20 cellular contexts compared by ENCODE assay signal in the genomic region with DNA sequence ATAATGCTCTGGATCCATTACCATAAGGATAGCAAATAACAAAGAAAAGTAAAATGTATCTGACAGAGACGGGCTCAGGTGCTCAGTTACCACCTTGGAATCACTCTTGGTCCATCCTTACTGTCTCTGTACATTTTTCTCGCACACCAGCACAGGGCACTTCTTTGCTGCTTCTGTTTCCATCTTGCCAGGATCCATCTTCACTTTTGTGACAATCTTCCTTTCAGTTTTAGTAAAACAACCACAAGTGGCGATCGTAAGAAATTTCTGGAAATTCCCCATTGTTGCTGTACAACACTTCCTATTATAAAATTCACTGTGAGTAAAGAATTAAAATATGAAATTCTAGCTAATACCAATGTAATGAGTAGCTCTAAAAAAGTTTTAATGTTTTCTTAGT.
DNase-seq lines count a peak whose midpoint lies in the region; ATAC-seq and TF ChIP-seq lines count a peak whose summit lies in the region.
"Had no signal": no experiment of that assay in that cellular context is flagged by ENCODE, and none has a peak within 500 bp of the region (broad histone marks: within the 10 kb centered on the region; RNA-seq: fewer than 3 reads in every experiment).

No MANE protein-coding gene starts in this region.

- intact Hi-C loops in activated CD8-positive, alpha-beta T cell treated with anti-CD3 and anti-CD28 coated beads for 36 hours (cut with micrococcal nuclease), result no loop called here

- H2AFZ ChIP-seq in smooth muscle cell (ENCODE audit: low read depth), result no peak overlapping the region

- no peaks in the 10 kb centered on the region for H3K79me2 ChIP-seq in smooth muscle cell (ENCODE audit: low read depth)

- H3K9me3 ChIP-seq in smooth muscle cell (replicated peaks; ENCODE audit: low read depth), result no peaks in the 10 kb centered on the region
- H3K9me3 ChIP-seq: heart left ventricle, spleen, thyroid gland had no signal

- H3K4me1 ChIP-seq in smooth muscle cell (ENCODE audit: low read depth), result no peaks in the 10 kb centered on the region
- H3K4me1 ChIP-seq: heart left ventricle, spleen, thyroid gland had no signal

- H3K9ac ChIP-seq in smooth muscle cell (ENCODE audit: low read depth), result no peak overlapping the region

- H3K36me3 Mint-ChIP-seq in activated CD8-positive, alpha-beta T cell treated with anti-CD3 and anti-CD28 coated beads for 36 hours (ENCODE audit: low read depth), result no peaks in the 10 kb centered on the region

- CTCF ChIA-PET in activated CD8-positive, alpha-beta T cell treated with anti-CD3 and anti-CD28 coated beads for 36 hours (lab: Charles Lee), result no interaction called here

- H4K20me1 ChIP-seq in smooth muscle cell (ENCODE audit: low read depth), result no peaks in the 10 kb centered on the region

- no peaks in the 10 kb centered on the region for H3K9me3 Mint-ChIP-seq in activated CD8-positive, alpha-beta T cell treated with anti-CD3 and anti-CD28 coated beads for 36 hours
- H3K9me3 Mint-ChIP-seq: stimulated activated naive CD8-positive, alpha-beta T cell treated with anti-CD3 and anti-CD28 coated beads, Interleukin-15, Interleukin-2, amounts not matched to agents 100 ng/mL and 50 ng/mL, for 24 hours; T-helper 2 cell treated with Interferon-gamma antibody and Interleukin-4, amounts not matched to agents 5 μg/mL and 100 μg/mL, for 36 hours had no signal

- no peaks in the 10 kb centered on the region for H3K27me3 ChIP-seq in smooth muscle cell (ENCODE audit: low read depth)
- H3K27me3 ChIP-seq: heart left ventricle, spleen, thyroid gland had no signal

- DNase-seq in stimulated activated CD4-positive, alpha-beta T cell treated with anti-CD3 and anti-CD28 coated beads, Interleukin-4, amount 100 ng/mL, for 4 hours, result no peak
- no peak for DNase-seq in activated CD8-positive, alpha-beta T cell treated with anti-CD3 and anti-CD28 coated beads for 36 hours
- DNase-seq in NK-92 treated with Interleukin-12 subunit alpha and Interleukin-12 subunit beta, amount 100 ng/mL, for 24 hours (lab: John Stamatoyannopoulos, UW), result no peak
- no peak for DNase-seq in smooth muscle cell (lab: John Stamatoyannopoulos, UW; ENCODE audit: unreplicated experiment)
- DNase-seq: activated effector memory CD4-positive, alpha-beta T cell treated with Interleukin-2 at 50 U/mL for 16 hours; C1 segment of cervical spinal cord; Calu3; heart left ventricle; mesendoderm; NCI-H1436 treated with DMSO at 0.1 percent for 48 hours; NCI-H510A treated with DMSO at 0.1 percent for 48 hours; spleen; thyroid gland had no signal

- peak; percentile 58 for ATAC-seq in GM18511 (IDR thresholded peaks at IDR 0.05; ENCODE audit: unreplicated experiment)
- ATAC-seq in GM19463 (IDR thresholded peaks at IDR 0.05; ENCODE audit: unreplicated experiment), result peak; percentile 60
- peak; percentile 45 for ATAC-seq in HG02678 (IDR thresholded peaks at IDR 0.05; ENCODE audit: unreplicated experiment)
- peak; percentile 55 for ATAC-seq in HG03457 (IDR thresholded peaks at IDR 0.05; ENCODE audit: unreplicated experiment)
- ATAC-seq in activated CD8-positive, alpha-beta T cell treated with anti-CD3 and anti-CD28 coated beads for 36 hours, result no peak
- ATAC-seq: heart left ventricle, left lobe of liver had no signal

- H3F3A ChIP-seq in smooth muscle cell (ENCODE audit: low read depth), result no peaks in the 10 kb centered on the region

- no peaks in the 10 kb centered on the region for H3K27me3 Mint-ChIP-seq in activated CD8-positive, alpha-beta T cell treated with anti-CD3 and anti-CD28 coated beads for 36 hours
- H3K27me3 Mint-ChIP-seq: stimulated activated naive CD8-positive, alpha-beta T cell treated with anti-CD3 and anti-CD28 coated beads, Interleukin-15, Interleukin-2, amounts not matched to agents 100 ng/mL and 50 ng/mL, for 24 hours had no signal

- H3K27ac ChIP-seq in smooth muscle cell (ENCODE audit: low read depth), result no peak overlapping the region
- H3K27ac ChIP-seq: heart left ventricle, spleen, thyroid gland had no signal

- H3K27ac Mint-ChIP-seq in activated CD8-positive, alpha-beta T cell treated with anti-CD3 and anti-CD28 coated beads for 36 hours, result no peak overlapping the region
- H3K27ac Mint-ChIP-seq: stimulated activated naive CD8-positive, alpha-beta T cell treated with anti-CD3 and anti-CD28 coated beads, Interleukin-15, Interleukin-2, amounts not matched to agents 100 ng/mL and 50 ng/mL, for 24 hours; T-helper 2 cell treated with Interferon-gamma antibody and Interleukin-4, amounts not matched to agents 5 μg/mL and 100 μg/mL, for 36 hours had no signal

- TF ChIP-seq CTCF in activated CD8-positive, alpha-beta T cell treated with anti-CD3 and anti-CD28 coated beads for 36 hours (IDR thresholded peaks at IDR 0.05), result no peak
- TF ChIP-seq CTCF in smooth muscle cell (IDR thresholded peaks at IDR 0.05; ENCODE audit: borderline replicate concordance, insufficient read depth, poor library complexity, severe bottlenecking), result no peak

- H3K4me3 Mint-ChIP-seq in activated CD8-positive, alpha-beta T cell treated with anti-CD3 and anti-CD28 coated beads for 36 hours, result no peak overlapping the region
- H3K4me3 Mint-ChIP-seq: stimulated activated naive CD8-positive, alpha-beta T cell treated with anti-CD3 and anti-CD28 coated beads, Interleukin-15, Interleukin-2, amounts not matched to agents 100 ng/mL and 50 ng/mL, for 24 hours; T-helper 2 cell treated with Interferon-gamma antibody and Interleukin-4, amounts not matched to agents 5 μg/mL and 100 μg/mL, for 36 hours had no signal

- no peak overlapping the region for H3K4me3 ChIP-seq in smooth muscle cell
- H3K4me3 ChIP-seq: heart left ventricle, spleen, thyroid gland had no signal

- no peak overlapping the region for H3K4me2 ChIP-seq in smooth muscle cell

- WGBS in smooth muscle cell (ENCODE audit: low lambda C conversion rate), result 79% methylated on average over 4 of the region's 4 CpGs

- no peaks in the 10 kb centered on the region for H3K4me1 Mint-ChIP-seq in activated CD8-positive, alpha-beta T cell treated with anti-CD3 and anti-CD28 coated beads for 36 hours (ENCODE audit: low read depth)

- POLR2A ChIA-PET in activated CD8-positive, alpha-beta T cell treated with anti-CD3 and anti-CD28 coated beads for 36 hours (lab: Charles Lee), result no interaction called here

- H3K36me3 ChIP-seq in smooth muscle cell (ENCODE audit: low read depth), result no peaks in the 10 kb centered on the region
- H3K36me3 ChIP-seq: heart left ventricle, spleen, thyroid gland had no signal
